ENCODE assay signal across 15 cellular contexts in the genomic region with DNA sequence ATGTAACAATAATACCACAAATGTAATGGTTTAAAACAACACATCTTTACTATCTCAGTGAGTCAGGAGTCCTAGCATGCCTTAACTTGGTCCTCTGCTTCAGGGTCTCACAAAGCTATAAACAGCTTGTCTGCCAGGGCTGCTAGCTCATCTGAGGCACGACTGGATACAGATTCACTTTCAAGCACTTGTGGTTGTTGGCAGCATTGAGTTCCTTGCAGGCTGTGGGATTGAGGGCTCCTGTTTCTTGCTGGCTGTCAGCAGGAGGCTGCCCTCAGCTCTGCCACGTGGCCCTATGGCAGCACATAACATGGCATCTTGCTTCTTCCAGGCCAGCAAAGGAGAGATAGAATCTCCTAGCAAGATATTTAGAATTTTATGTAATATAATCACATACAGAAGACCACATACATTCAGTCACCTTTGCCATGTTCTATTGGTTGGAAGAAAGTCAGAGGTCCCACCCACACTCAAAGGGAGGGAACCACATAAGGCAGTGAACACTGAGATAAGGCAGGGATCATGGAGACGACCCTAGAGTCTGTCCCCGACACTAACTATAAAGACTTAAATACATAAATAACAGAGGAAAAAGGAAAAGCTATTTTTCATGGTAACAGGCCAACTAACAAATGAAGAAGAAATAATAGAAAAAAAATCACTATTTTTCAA. TPM values are rescaled to one million over a fixed set of nuclear protein-coding genes. Genes with fewer than 3 reads are reported as not detected.
A peak's percentile ranks its signal among the peaks of the same experiment; 100 is the strongest.
DNase-seq lines count a peak whose midpoint lies in the region; ATAC-seq, FAIRE-seq and TF ChIP-seq lines count a peak whose summit lies in the region.
"Had no signal": no experiment of that assay in that cellular context is flagged by ENCODE, and none has a peak within 500 bp of the region (broad histone marks: within the 10 kb centered on the region; RNA-seq: fewer than 3 reads in every experiment).

No MANE protein-coding gene starts in this region.

- H3K27ac Mint-ChIP-seq in CD4-positive, alpha-beta T cell, result no peak overlapping the region
- H3K27ac Mint-ChIP-seq: activated CD4-positive, alpha-beta T cell treated with anti-CD3 and anti-CD28 coated beads, Interleukin-2, amount 10 ng/mL, durations not matched to agents 24 days and 14 days had no signal

- in situ Hi-C loops in astrocyte of the cerebellum (cut with HindIII; ENCODE audit: low sequenced_read_pairs), result no loop called here

- POLR2A ChIA-PET in CD4-positive, alpha-beta T cell (lab: Charles Lee), result no interaction called here

- H3K9me3 Mint-ChIP-seq in CD4-positive, alpha-beta T cell, result no peaks in the 10 kb centered on the region
- H3K9me3 Mint-ChIP-seq: activated CD4-positive, alpha-beta T cell treated with anti-CD3 and anti-CD28 coated beads, Interleukin-2, amount 10 ng/mL, durations not matched to agents 24 days and 14 days had no signal

- no peaks in the 10 kb centered on the region for H3K27me3 Mint-ChIP-seq in CD4-positive, alpha-beta T cell

- no peaks in the 10 kb centered on the region for H3K4me1 Mint-ChIP-seq in CD4-positive, alpha-beta T cell (ENCODE audit: low read depth)

- intact Hi-C loops in CD4-positive, alpha-beta T cell (cut with DNase I, micrococcal nuclease), result no loop called here

- no peak for TF ChIP-seq CTCF in astrocyte of the cerebellum (IDR thresholded peaks at IDR 0.05; ENCODE audit: low read depth, low read length, missing control alignments)
- no peak for TF ChIP-seq CTCF in CD4-positive, alpha-beta T cell (IDR thresholded peaks at IDR 0.05)

- FAIRE-seq in HTR-8/SVneo (lab: Jason Lieb, UNC) (no peak), GM12891 (lab: Jason Lieb, UNC) (no peak)

- ATAC-seq in CD4-positive, alpha-beta T cell (ENCODE audit: poor library complexity), result no peak
- no peak for ATAC-seq in HG03196 (IDR thresholded peaks at IDR 0.05; ENCODE audit: unreplicated experiment)
- ATAC-seq: esophagus mucosa, lower lobe of right lung had no signal

- no peak for TF ChIP-seq POLR2A in GM12891 (IDR thresholded peaks at IDR 0.05; ENCODE audit: low read depth, low read length)

- H3K9me3 ChIP-seq in CD4-positive, alpha-beta T cell (ENCODE audit: control insufficient read depth, low read length), result no peaks in the 10 kb centered on the region
- H3K9me3 ChIP-seq: lower lobe of right lung had no signal

- peak; percentile 77 for DNase-seq in DMS 273 (lab: John Stamatoyannopoulos, UW; ENCODE audit: unreplicated experiment)
- peak; percentile 21 for DNase-seq in HTR-8/SVneo (ENCODE audit: insufficient read length, low spot score)
- DNase-seq in astrocyte of the cerebellum (ENCODE audit: low read depth), result peak; percentile 78
- DNase-seq in islet precursor cell, result peak; percentile 37
- no peak for DNase-seq in CD4-positive, alpha-beta T cell
- DNase-seq in GM12891 (ENCODE audit: insufficient read length, low spot score), result no peak
- DNase-seq in pons (ENCODE audit: low spot score), result no peak
- DNase-seq: activated CD4-positive, alpha-beta T cell treated with anti-CD3 and anti-CD28 coated beads, Interleukin-2, amount 10 ng/mL, durations not matched to agents 24 days and 14 days; COR-L47; lower lobe of right lung; NCI-H1105; SHP77 treated with DMSO at 0.1 percent for 48 hours had no signal

- no peaks in the 10 kb centered on the region for H3K36me3 Mint-ChIP-seq in CD4-positive, alpha-beta T cell (ENCODE audit: low read depth)

- H3K27ac ChIP-seq in CD4-positive, alpha-beta T cell (ENCODE audit: low read depth, low read length), result no peak overlapping the region
- H3K27ac ChIP-seq: lower lobe of right lung, skin epidermis had no signal

- no peak overlapping the region for H3K4me3 ChIP-seq in astrocyte of the cerebellum (ENCODE audit: low read depth, low read length)
- H3K4me3 ChIP-seq: lower lobe of right lung, skin epidermis had no signal

- no peaks in the 10 kb centered on the region for H3K27me3 ChIP-seq in CD4-positive, alpha-beta T cell (ENCODE audit: control insufficient read depth, insufficient read depth, low read length)

- CTCF ChIA-PET in CD4-positive, alpha-beta T cell (lab: Charles Lee), result no interaction called here

- no peak overlapping the region for H3K4me3 Mint-ChIP-seq in CD4-positive, alpha-beta T cell
- H3K4me3 Mint-ChIP-seq: activated CD4-positive, alpha-beta T cell treated with anti-CD3 and anti-CD28 coated beads, Interleukin-2, amount 10 ng/mL, durations not matched to agents 24 days and 14 days had no signal

TF ChIP-seq in GM12891, 5 proteins besides CTCF, POLR2A, EP300 and RAD21:
- no peak for TF ChIP-seq POLR2AphosphoS5 (IDR thresholded peaks at IDR 0.05; ENCODE audit: low read depth, low read length)
- no peak for TF ChIP-seq POU2F2 (IDR thresholded peaks at IDR 0.05; ENCODE audit: low read depth, low read length)
- no peak for TF ChIP-seq TAF1 (IDR thresholded peaks at IDR 0.05; ENCODE audit: low read depth, low read length)
- no peak for TF ChIP-seq PAX5 (IDR thresholded peaks at IDR 0.05; ENCODE audit: insufficient read depth, low read length, severe bottlenecking)
- TF ChIP-seq SPI1 (IDR thresholded peaks at IDR 0.05; ENCODE audit: low read depth, low read length), result no peak
TF ChIP-seq in GM12891: peak in this region for 0.

RNA-seq across cellular contexts. Expression of gene IPP, which starts 18.9 kb away (rescaled TPM):
- total RNA-seq in CD4-positive, alpha-beta T cell, result 1 to 10 TPM; 6.0 to 6.6 TPM
- 10.2 TPM for polyA plus RNA-seq in GM12891 (2012; ENCODE audit: low read depth, missing spikeins)

RNA-seq across cellular contexts. Expression of gene MAST2, which starts 34.0 kb away (rescaled TPM):
- total RNA-seq in CD4-positive, alpha-beta T cell, result 1 to 10 TPM; 5.7 to 6.5 TPM
- 12.9 TPM for polyA plus RNA-seq in GM12891 (2012; ENCODE audit: low read depth, missing spikeins)

Comparison
In these comparisons a context has a peak if more than half of its experiments do, and no peak if none do; other contexts are left out.
1. DNase-seq: peak in DMS 273 (single experiment), HTR-8/SVneo (single experiment), astrocyte of the cerebellum (single experiment) and islet precursor cell (single experiment); none in CD4-positive, alpha-beta T cell (0 of 10), GM12891 (single experiment) and pons (single experiment).